Comparison of ENCODE assay signal across 2 cellular contexts in the genomic region with DNA sequence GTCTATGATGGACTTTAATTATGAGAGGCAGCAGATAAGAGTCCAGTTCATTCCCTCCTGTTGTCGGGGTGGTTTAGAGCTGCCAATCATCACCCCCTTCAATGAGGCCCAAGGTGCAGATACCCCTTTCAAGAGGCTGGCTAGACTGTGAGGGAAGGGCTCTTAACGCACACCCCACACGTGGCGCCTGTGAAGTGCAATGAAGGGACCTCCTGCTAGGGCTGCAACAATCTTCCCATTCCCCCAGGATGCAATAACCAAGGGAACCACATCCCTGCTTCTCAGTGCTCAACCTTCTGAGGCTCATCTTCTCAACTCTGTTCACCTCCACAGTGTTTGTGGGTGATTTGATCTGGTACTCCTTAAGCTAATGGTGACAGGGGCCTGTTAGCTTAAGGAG.
TF ChIP-seq lines count a peak whose summit lies in the region.

No MANE protein-coding gene starts in this region.

TF ChIP-seq in IMR-90, 13 proteins besides CTCF, POLR2A, EP300 and RAD21:
- TF ChIP-seq, protein P1, sequence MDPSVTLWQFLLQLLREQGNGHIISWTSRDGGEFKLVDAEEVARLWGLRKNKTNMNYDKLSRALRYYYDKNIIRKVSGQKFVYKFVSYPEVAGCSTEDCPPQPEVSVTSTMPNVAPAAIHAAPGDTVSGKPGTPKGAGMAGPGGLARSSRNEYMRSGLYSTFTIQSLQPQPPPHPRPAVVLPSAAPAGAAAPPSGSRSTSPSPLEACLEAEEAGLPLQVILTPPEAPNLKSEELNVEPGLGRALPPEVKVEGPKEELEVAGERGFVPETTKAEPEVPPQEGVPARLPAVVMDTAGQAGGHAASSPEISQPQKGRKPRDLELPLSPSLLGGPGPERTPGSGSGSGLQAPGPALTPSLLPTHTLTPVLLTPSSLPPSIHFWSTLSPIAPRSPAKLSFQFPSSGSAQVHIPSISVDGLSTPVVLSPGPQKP (IDR thresholded peaks at IDR 0.05; ENCODE audit: borderline replicate concordance, low read depth, low read length) = no peak
- TF ChIP-seq RCOR1 (IDR thresholded peaks at IDR 0.05; ENCODE audit: insufficient replicate concordance, low read length) = no peak
- TF ChIP-seq SMC3 (IDR thresholded peaks at IDR 0.05; ENCODE audit: low read depth, low read length) = no peak
- no peak for TF ChIP-seq FOS (IDR thresholded peaks at IDR 0.05; ENCODE audit: low read depth, low read length)
- no peak for TF ChIP-seq MAZ (IDR thresholded peaks at IDR 0.05; ENCODE audit: borderline replicate concordance, low read depth, low read length)
- no peak for TF ChIP-seq BHLHE40 (IDR thresholded peaks at IDR 0.05; ENCODE audit: low read depth, low read length)
- TF ChIP-seq MXI1 (IDR thresholded peaks at IDR 0.05; ENCODE audit: borderline replicate concordance, low read depth, low read length) = no peak
- no peak for TF ChIP-seq CEBPB (IDR thresholded peaks at IDR 0.05; ENCODE audit: low read depth, low read length)
- no peak for TF ChIP-seq CHD1 (IDR thresholded peaks at IDR 0.05; ENCODE audit: low read depth, low read length)
- TF ChIP-seq, protein P2, sequence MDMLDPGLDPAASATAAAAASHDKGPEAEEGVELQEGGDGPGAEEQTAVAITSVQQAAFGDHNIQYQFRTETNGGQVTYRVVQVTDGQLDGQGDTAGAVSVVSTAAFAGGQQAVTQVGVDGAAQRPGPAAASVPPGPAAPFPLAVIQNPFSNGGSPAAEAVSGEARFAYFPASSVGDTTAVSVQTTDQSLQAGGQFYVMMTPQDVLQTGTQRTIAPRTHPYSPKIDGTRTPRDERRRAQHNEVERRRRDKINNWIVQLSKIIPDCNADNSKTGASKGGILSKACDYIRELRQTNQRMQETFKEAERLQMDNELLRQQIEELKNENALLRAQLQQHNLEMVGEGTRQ (IDR thresholded peaks at IDR 0.05; ENCODE audit: low read depth, low read length) = no peak
- TF ChIP-seq RFX5 (IDR thresholded peaks at IDR 0.05; ENCODE audit: low read depth, low read length) = no peak
- TF ChIP-seq MAFK (IDR thresholded peaks at IDR 0.05; ENCODE audit: low read depth, low read length) = no peak
- TF ChIP-seq NFE2L2 (IDR thresholded peaks at IDR 0.05; ENCODE audit: low read depth, low read length) = no peak

TF ChIP-seq in neural cell, 6 proteins besides CTCF, POLR2A, EP300 and RAD21:
- TF ChIP-seq POLR2AphosphoS5 (IDR thresholded peaks at IDR 0.05) = no peak
- TF ChIP-seq MXI1 (conservative IDR thresholded peaks at IDR 0.05; ENCODE audit: poor library complexity, severe bottlenecking) = no peak
- TF ChIP-seq EZH2 (IDR thresholded peaks at IDR 0.05; ENCODE audit: borderline replicate concordance, insufficient read depth, low read length, poor library complexity, severe bottlenecking) = no peak
